ENCODE assay signal across 34 cellular contexts in genomic region chr6:38554014-38554413, GRCh38.
"Had no signal": no experiment of that assay in that cellular context is flagged by ENCODE, and none has a peak within 500 bp of the region (broad histone marks: within the 10 kb centered on the region; RNA-seq: fewer than 3 reads in every experiment).

No MANE protein-coding gene starts in this region.

- H3K27me3 ChIP-seq: adrenal gland, body of pancreas, cardiac muscle cell had no signal

- H3K27ac Mint-ChIP-seq: activated B cell treated with CpG ODN at 0.5 μM for 24 hours; activated CD4-positive, alpha-beta memory T cell treated with anti-CD3 and anti-CD28 coated beads for 36 hours; activated CD4-positive, alpha-beta T cell treated with anti-CD3 and anti-CD28 coated beads, Interleukin-2, amount 10 ng/mL, durations not matched to agents 24 days and 14 days; activated CD8-positive, alpha-beta T cell treated with anti-CD3 and anti-CD28 coated beads for 36 hours; activated naive CD4-positive, alpha-beta T cell treated with anti-CD3 and anti-CD28 coated beads for 36 hours; activated naive CD4-positive, alpha-beta T cell treated with anti-CD3 and anti-CD28 coated beads, Interleukin-2, amount 50 U/mL, for 72 hours; activated naive CD8-positive, alpha-beta T cell treated with anti-CD3 and anti-CD28 coated beads for 36 hours; activated T-cell treated with anti-CD3 and anti-CD28 coated beads, Interleukin-2, amount 50 U/mL, for 72 hours; activated T-helper 1 cell treated with anti-CD3 and anti-CD28 coated beads, Interleukin-12 subunit alpha, Interleukin-12 subunit beta, Interleukin-2, Interleukin-4 antibody, amounts not matched to agents 30 ng/mL and 10 ng/mL and 1 ng/mL, durations not matched to agents 14 hours and 24 hours and 36 hours; activated T-helper 17 cell treated with anti-CD3 and anti-CD28 coated beads, Interleukin-2, amount 50 U/mL, for 72 hours; T-cell; T-helper 2 cell treated with Interferon-gamma antibody and Interleukin-4, amounts not matched to agents 5 μg/mL and 100 μg/mL, for 36 hours had no signal

- H3K27me3 Mint-ChIP-seq: activated B cell treated with CpG ODN at 0.5 μM for 24 hours; activated CD4-positive, alpha-beta memory T cell treated with anti-CD3 and anti-CD28 coated beads for 36 hours; activated CD4-positive, alpha-beta T cell treated with anti-CD3 and anti-CD28 coated beads, Interleukin-2, amount 10 ng/mL, durations not matched to agents 24 days and 14 days; activated CD8-positive, alpha-beta T cell treated with anti-CD3 and anti-CD28 coated beads for 36 hours; activated naive CD8-positive, alpha-beta T cell treated with anti-CD3 and anti-CD28 coated beads for 36 hours; activated T-helper 17 cell treated with anti-CD3 and anti-CD28 coated beads, Interleukin-2, amount 50 U/mL, for 72 hours; central memory CD8-positive, alpha-beta T cell; T-cell had no signal

- H3K36me3 Mint-ChIP-seq: activated naive CD4-positive, alpha-beta T cell treated with anti-CD3 and anti-CD28 coated beads, Interleukin-2, amount 50 U/mL, for 72 hours; activated naive CD8-positive, alpha-beta T cell treated with anti-CD3 and anti-CD28 coated beads for 36 hours had no signal

- H3K9me3 ChIP-seq: adrenal gland, body of pancreas had no signal

- H3K27ac ChIP-seq: body of pancreas, cardiac muscle cell, VCaP had no signal

- H3K36me3 ChIP-seq: adrenal gland, cardiac muscle cell had no signal

- H3K4me3 Mint-ChIP-seq: activated B cell treated with CpG ODN at 0.5 μM for 24 hours; activated CD4-positive, alpha-beta memory T cell treated with anti-CD3 and anti-CD28 coated beads for 36 hours; activated CD4-positive, alpha-beta T cell treated with anti-CD3 and anti-CD28 coated beads, Interleukin-2, amount 10 ng/mL, durations not matched to agents 24 days and 14 days; activated CD8-positive, alpha-beta T cell treated with anti-CD3 and anti-CD28 coated beads for 36 hours; activated naive CD4-positive, alpha-beta T cell treated with anti-CD3 and anti-CD28 coated beads for 36 hours; activated naive CD8-positive, alpha-beta T cell treated with anti-CD3 and anti-CD28 coated beads for 36 hours; activated T-cell treated with anti-CD3 and anti-CD28 coated beads, Interleukin-2, amount 50 U/mL, for 4 hours; activated T-cell treated with anti-CD3 and anti-CD28 coated beads, Interleukin-2, amount 50 U/mL, for 72 hours; activated T-helper 1 cell treated with anti-CD3 and anti-CD28 coated beads, Interleukin-12 subunit alpha, Interleukin-12 subunit beta, Interleukin-2, Interleukin-4 antibody, amounts not matched to agents 30 ng/mL and 10 ng/mL and 1 ng/mL, durations not matched to agents 14 hours and 24 hours and 36 hours; activated T-helper 17 cell treated with anti-CD3 and anti-CD28 coated beads, Interleukin-2, amount 50 U/mL, for 72 hours; central memory CD8-positive, alpha-beta T cell; T-cell; T-helper 2 cell treated with Interferon-gamma antibody and Interleukin-4, amounts not matched to agents 5 μg/mL and 100 μg/mL, for 36 hours had no signal

- DNase-seq: activated B cell treated with CpG ODN at 0.5 μM for 24 hours; activated CD4-positive, alpha-beta memory T cell treated with anti-CD3 and anti-CD28 coated beads for 36 hours; activated CD4-positive, alpha-beta T cell treated with anti-CD3 and anti-CD28 coated beads for 4 hours; activated CD4-positive, alpha-beta T cell treated with anti-CD3 and anti-CD28 coated beads, Interleukin-2, amount 10 ng/mL, durations not matched to agents 24 days and 14 days; activated CD4-positive, alpha-beta T cell treated with anti-CD3 and anti-CD28 coated beads, Interleukin-2, amount 50 U/mL, for 1 hour; activated CD4-positive, alpha-beta T cell treated with anti-CD3 and anti-CD28 coated beads, Interleukin-2, amount 50 U/mL, for 4 hours; activated CD4-positive, CD25-positive, alpha-beta regulatory T cell treated with anti-CD3 and anti-CD28 coated beads, Interleukin-2, amount 50 U/mL, for 72 hours; activated CD8-positive, alpha-beta memory T cell treated with anti-CD3 and anti-CD28 coated beads, Interleukin-2, amount 50 U/mL, for 4 hours; activated CD8-positive, alpha-beta T cell treated with anti-CD3 and anti-CD28 coated beads for 36 hours; activated effector memory CD4-positive, alpha-beta T cell treated with anti-CD3 and anti-CD28 coated beads, Interleukin-2, amount 50 U/mL, for 16 hours; activated gamma-delta T cell treated with Interleukin-2 at 50 U/mL for 16 hours; activated naive CD4-positive, alpha-beta T cell; activated naive CD4-positive, alpha-beta T cell treated with anti-CD3 and anti-CD28 coated beads for 36 hours; activated naive CD4-positive, alpha-beta T cell treated with anti-CD3 and anti-CD28 coated beads, Interleukin-2, amount 50 U/mL, for 16 hours; activated naive CD8-positive, alpha-beta T cell treated with anti-CD3 and anti-CD28 coated beads for 36 hours; activated T-cell treated with anti-CD3 and anti-CD28 coated beads for 4 hours; activated T-cell treated with anti-CD3 and anti-CD28 coated beads, Interleukin-2, amount 50 U/mL, for 1 hour; activated T-cell treated with anti-CD3 and anti-CD28 coated beads, Interleukin-2, amount 50 U/mL, for 4 hours; activated T-cell treated with anti-CD3 and anti-CD28 coated beads, Interleukin-2, amount 50 U/mL, for 72 hours; adrenal gland; amniotic stem cell; aorta; body of pancreas; caudate nucleus; T-cell; T-helper 2 cell; T-helper 9 cell had no signal

- H3K4me3 ChIP-seq: adrenal gland, body of pancreas, cardiac muscle cell had no signal

- ATAC-seq: activated CD8-positive, alpha-beta T cell treated with anti-CD3 and anti-CD28 coated beads for 36 hours; activated naive CD4-positive, alpha-beta T cell treated with anti-CD3 and anti-CD28 coated beads, Interleukin-2, amount 50 U/mL, for 72 hours; activated T-cell treated with anti-CD3 and anti-CD28 coated beads, Interleukin-2, amount 50 U/mL, for 4 hours; activated T-cell treated with anti-CD3 and anti-CD28 coated beads, Interleukin-2, amount 50 U/mL, for 72 hours; activated T-helper 17 cell treated with anti-CD3 and anti-CD28 coated beads, Interleukin-2, amount 50 U/mL, for 72 hours; body of pancreas; T-cell had no signal

- H3K4me1 Mint-ChIP-seq: activated T-helper 17 cell treated with anti-CD3 and anti-CD28 coated beads, Interleukin-2, amount 50 U/mL, for 72 hours had no signal

- H3K4me1 ChIP-seq: body of pancreas had no signal
